8 cellular contexts compared by ENCODE assay signal in the genomic region with DNA sequence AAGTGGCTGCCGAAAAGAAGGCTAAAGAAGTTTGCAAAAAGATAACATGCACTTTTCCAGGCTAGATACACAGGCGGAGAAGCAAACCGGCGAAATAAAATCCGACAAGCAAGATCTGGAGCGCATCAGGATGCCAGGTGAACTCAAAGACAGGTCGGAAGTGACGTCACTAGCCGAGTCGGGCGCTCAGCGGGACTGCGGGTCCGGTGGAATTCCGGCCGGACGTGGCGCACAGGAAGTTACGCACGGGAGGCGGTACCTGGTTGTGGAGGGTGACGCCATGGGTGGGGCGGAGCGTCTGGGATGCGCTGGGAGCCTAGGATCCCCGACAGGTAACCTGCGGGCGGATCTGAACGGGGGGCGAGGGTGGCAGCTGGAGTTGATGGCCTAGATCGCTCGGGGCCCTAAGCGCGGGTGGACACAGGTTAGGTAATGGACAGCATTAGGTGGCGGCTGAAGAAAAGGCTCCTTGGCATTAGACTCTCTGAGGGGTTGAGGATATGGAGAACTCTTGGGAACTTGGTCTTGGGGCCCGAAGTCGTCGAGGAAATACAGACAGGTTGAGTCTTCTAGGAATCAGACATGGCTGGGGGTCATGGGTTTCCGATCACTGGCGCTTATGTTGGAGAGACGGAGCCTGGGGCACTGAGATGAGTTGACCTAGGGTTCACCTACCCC. TPM values are rescaled to one million over a fixed set of nuclear protein-coding genes. Genes with fewer than 3 reads are reported as not detected.
DNase-seq lines count a peak whose midpoint lies in the region; ATAC-seq, FAIRE-seq and TF ChIP-seq lines count a peak whose summit lies in the region.

No MANE protein-coding gene starts in this region.

- DNase-seq in AG10803 (ENCODE audit: low read depth) (peak; percentile 89), GM19239 (ENCODE audit: insufficient read length, low spot score) (peak; percentile 74), NCI-H69 (lab: John Stamatoyannopoulos, UW) (peak; percentile 99), dermis microvascular lymphatic vessel endothelial cell (ENCODE audit: low read depth in 2 of 2) (peak; percentile 90 to 92), left lung (peak; percentile 98)
- DNase-seq in activated CD4-positive, alpha-beta T cell treated with anti-CD3 and anti-CD28 coated beads, Interleukin-2, amount 50 U/mL, for 48 hours: peak; percentile 96
- peak; percentile 94 to 96 for DNase-seq in stimulated activated CD4-positive, alpha-beta T cell treated with anti-CD3 and anti-CD28 coated beads, Interleukin-2, amount 100 ng/mL, for 24 hours

- peak overlapping the region; percentile 13 to 62 for H3K27ac ChIP-seq in left lung

- no peaks in the 10 kb centered on the region for H3K36me3 ChIP-seq in left lung

- peak; percentile 99 for ATAC-seq in HG03442 (IDR thresholded peaks at IDR 0.05; ENCODE audit: unreplicated experiment)
- peak; percentile 100 for ATAC-seq in left lung

- H3K9me3 ChIP-seq in left lung: no peaks in the 10 kb centered on the region

- no peaks in the 10 kb centered on the region for H3K27me3 ChIP-seq in left lung

- H3K4me1 ChIP-seq in left lung: peaks cover 0 to 7% of the 10 kb centered on the region in 2 donors

- FAIRE-seq in GM19239 (lab: Jason Lieb, UNC): peak; percentile 98

- intact Hi-C loops in left lung (cut with DNase I): no loop called here

- TF ChIP-seq CTCF in AG10803 (conservative IDR thresholded peaks at IDR 0.05; ENCODE audit: low read length) (no peak), left lung (IDR thresholded peaks at IDR 0.05) (no peak)

- H3K4me3 ChIP-seq in AG10803 (ENCODE audit: low read length): peak overlapping the region; percentile 93
- peak overlapping the region; percentile 53 to 67 for H3K4me3 ChIP-seq in left lung

RNA-seq across cellular contexts. Expression of a gene that starts 29.0 kb away (rescaled TPM):
- 4.3 and 4.5 TPM in 2 replicates for total RNA-seq in dermis microvascular lymphatic vessel endothelial cell
- 10 to 100 TPM in 1 of 2 donors, 1 to 10 TPM in 1; 7.4 to 13.5 TPM for total RNA-seq in left lung

Comparison
In these comparisons a context has a peak if more than half of its experiments do, and no peak if none do; other contexts are left out.
1. Peak in every context shown above with its lines: DNase-seq, ATAC-seq, H3K4me3 ChIP-seq and H3K27ac ChIP-seq.